ENCODE assay signal across 14 cellular contexts in genomic region chr9:135275163-135275925, GRCh38.
DNase-seq lines count a peak whose midpoint lies in the region; ATAC-seq, FAIRE-seq and TF ChIP-seq lines count a peak whose summit lies in the region.
"Had no signal": no experiment of that assay in that cellular context is flagged by ENCODE, and none has a peak within 500 bp of the region (broad histone marks: within the 10 kb centered on the region; RNA-seq: fewer than 3 reads in every experiment).

No MANE protein-coding gene starts in this region.

- FAIRE-seq in GM19239 (lab: Jason Lieb, UNC) = no peak
- FAIRE-seq: GM18507 had no signal

- DNase-seq in C1 segment of cervical spinal cord (lab: John Stamatoyannopoulos, UW) (peak in 10 of 14 donors; percentile 1 to 73 (median 54)), NCI-H2029 treated with DMSO at 0.1 percent for 48 hours (lab: John Stamatoyannopoulos, UW) (peak; percentile 79), epithelial cell of esophagus (ENCODE audit: low read depth) (peak; percentile 4), nucleus accumbens (lab: John Stamatoyannopoulos, UW) (peak in 32 of 56 donors; percentile 2 to 65 (median 27)), NCI-H2227 (lab: John Stamatoyannopoulos, UW; ENCODE audit: unreplicated experiment) (no peak), GM19239 (ENCODE audit: insufficient read length, low spot score) (no peak)
- DNase-seq: DMS153, KG1, NCI-H1436, NCI-H748 treated with DMSO at 0.1 percent for 48 hours, Peyer's patch had no signal

- no peak for TF ChIP-seq CTCF in epithelial cell of esophagus (IDR thresholded peaks at IDR 0.05; ENCODE audit: insufficient read depth, low read depth, low read length, missing control alignments)

- ATAC-seq in HG02870 (IDR thresholded peaks at IDR 0.05; ENCODE audit: unreplicated experiment) = no peak
- ATAC-seq in HG03354 (IDR thresholded peaks at IDR 0.05; ENCODE audit: poor library complexity, severe bottlenecking, unreplicated experiment) = no peak

- H3K4me3 ChIP-seq in epithelial cell of esophagus (ENCODE audit: low read length) = no peak overlapping the region
- H3K4me3 ChIP-seq: Peyer's patch had no signal

Comparison
In these comparisons a context has a peak if more than half of its experiments do, and no peak if none do; other contexts are left out.
1. DNase-seq: peak in C1 segment of cervical spinal cord (10 of 14), NCI-H2029 treated with DMSO at 0.1 percent for 48 hours (single experiment), epithelial cell of esophagus (single experiment) and nucleus accumbens (32 of 56); none in NCI-H2227 (single experiment) and GM19239 (single experiment).